Comparison of ENCODE assay signal across 8 cellular contexts in the genomic region with DNA sequence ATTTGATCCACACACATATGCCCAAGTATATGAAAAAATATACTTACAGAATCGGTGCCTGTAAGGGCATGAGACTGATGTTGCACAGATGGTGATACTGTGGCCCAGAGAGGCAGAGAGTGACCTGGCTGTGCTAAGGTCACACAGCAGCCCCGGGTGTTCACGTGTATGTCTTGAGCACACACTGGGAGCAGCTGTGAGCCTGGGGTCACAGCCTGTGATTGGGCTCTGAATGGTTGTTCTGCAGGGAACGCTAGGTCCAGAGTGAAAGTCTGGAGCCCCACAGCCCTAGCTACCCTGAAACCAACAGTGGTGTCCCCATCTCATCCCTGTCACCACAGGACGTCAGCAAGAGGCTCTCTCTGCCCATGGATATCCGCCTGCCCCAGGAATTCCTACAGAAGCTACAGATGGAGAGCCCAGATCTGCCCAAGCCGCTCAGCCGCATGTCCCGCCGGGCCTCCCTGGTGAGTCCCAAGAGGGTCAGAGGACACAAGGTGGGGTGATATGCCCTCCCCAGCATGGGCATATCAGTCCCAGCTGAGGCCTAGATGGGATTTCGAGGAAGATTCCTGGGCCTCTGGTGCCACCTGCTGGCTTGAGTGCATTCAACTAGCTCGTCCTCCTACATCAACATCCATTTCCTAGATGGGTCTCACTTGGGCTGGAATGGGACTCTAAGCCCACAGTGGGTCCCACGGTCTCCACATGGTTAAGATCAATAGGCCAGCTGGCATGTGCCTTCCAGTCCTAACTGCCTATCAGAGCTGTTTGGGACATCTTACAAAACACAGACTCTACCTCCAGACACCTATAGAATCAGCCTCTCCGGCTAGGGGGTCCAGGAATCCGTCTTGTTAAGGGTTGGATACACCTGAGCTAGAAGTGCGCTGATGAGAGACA. TPM values are rescaled to one million over a fixed set of nuclear protein-coding genes. Genes with fewer than 3 reads are reported as not detected.
DNase-seq lines count a peak whose midpoint lies in the region; ATAC-seq and TF ChIP-seq lines count a peak whose summit lies in the region.

No MANE protein-coding gene starts in this region.

- H3K36me3 ChIP-seq in right atrium auricular region (peaks cover 29% of the 10 kb centered on the region), gastrocnemius medialis (no peaks in the 10 kb centered on the region)

- peak; percentile 26 for DNase-seq in NCI-H146 treated with DMSO at 0.1 percent for 48 hours (lab: John Stamatoyannopoulos, UW; ENCODE audit: unreplicated experiment)
- DNase-seq in T-helper 2 cell, result peak; percentile 27 to 57 (median 49)
- DNase-seq in amygdala (lab: John Stamatoyannopoulos, UW), result peak in 53 of 56 donors; percentile 24 to 91 (median 74)
- DNase-seq in right atrium auricular region (ENCODE audit: low spot score), result peak; percentile 70
- DNase-seq in gastrocnemius medialis, result peak; percentile 40 to 49

- H3K9me3 ChIP-seq in right atrium auricular region, result no peaks in the 10 kb centered on the region
- H3K9me3 ChIP-seq in gastrocnemius medialis, result no peaks in the 10 kb centered on the region

- no peak for TF ChIP-seq POLR2A in gastrocnemius medialis (IDR thresholded peaks at IDR 0.05)

- intact Hi-C loops in gastrocnemius medialis (cut with DNase I; ENCODE audit: low total_unique reads), result loop anchor here (1.0 to 5.0 kb wide), 3 partner anchors 36 to 172 kb away; no protein-coding TSS in a partner anchor

- in situ Hi-C loops in gastrocnemius medialis (cut with MboI; ENCODE audit: low sequenced_read_pairs in 4 of 4), result loop anchor here in 3 of 4 donors (5.0 to 10.0 kb wide), 4 partner anchors 37 to 169 kb away; a partner anchor contains a TSS

- TF ChIP-seq CTCF in GM12873 (IDR thresholded peaks at IDR 0.05; ENCODE audit: insufficient read depth, low read depth, low read length, missing control alignments) (peak; percentile 85), right atrium auricular region (IDR thresholded peaks at IDR 0.05) (peak; percentile 72 to 82), gastrocnemius medialis (IDR thresholded peaks at IDR 0.05 in 4 of 5, conservative IDR thresholded peaks at IDR 0.05 in 1 of 5) (peak; percentile 64 to 82 (median 73))

- H3K4me1 ChIP-seq in right atrium auricular region (peaks cover 0 to 69% of the 10 kb centered on the region in 2 donors), gastrocnemius medialis (peaks cover 5 to 10% of the 10 kb centered on the region in 2 donors)

- H3K27ac ChIP-seq in right atrium auricular region, result no peak overlapping the region
- no peak overlapping the region for H3K27ac ChIP-seq in gastrocnemius medialis

- peak; percentile 63 to 70 for ATAC-seq in gastrocnemius medialis
- no peak for ATAC-seq in HG02623 (IDR thresholded peaks at IDR 0.05; ENCODE audit: unreplicated experiment)
- ATAC-seq in HG03378 (IDR thresholded peaks at IDR 0.05; ENCODE audit: unreplicated experiment), result no peak

- H3K27me3 ChIP-seq in right atrium auricular region (no peaks in the 10 kb centered on the region), gastrocnemius medialis (peaks cover 0 to under 1% (median 0%) of the 10 kb centered on the region in 3 donors)

- H3K4me3 ChIP-seq in right atrium auricular region (no peak overlapping the region), gastrocnemius medialis (no peak overlapping the region)

RNA-seq across cellular contexts. Expression of a gene that starts 19.7 kb away (rescaled TPM):
- 100 to 1,000 TPM in 1 of 2 donors, 10 to 100 TPM in 1; 85.6 to 116 TPM for total RNA-seq in right atrium auricular region
- total RNA-seq in gastrocnemius medialis, result 1 to 10 TPM; 1.2 to 4.6 (median 1.5) TPM

Comparison
In these comparisons a context has a peak if more than half of its experiments do, and no peak if none do; other contexts are left out.
1. ATAC-seq: peak in gastrocnemius medialis (2 of 2); none in HG02623 (single experiment) and HG03378 (single experiment).
2. RNA of a gene that starts 19.7 kb away (total RNA-seq): 85.6 to 116 TPM in right atrium auricular region; 1.2 to 4.6 TPM in gastrocnemius medialis; every median in the first group is over 10 times any median in the second.
3. Peak in every context shown above with its lines, with median percentiles within 50 percentile points of each other: CTCF ChIP-seq and DNase-seq.